Comparison of ENCODE assay signal across 8 cellular contexts in the genomic region with DNA sequence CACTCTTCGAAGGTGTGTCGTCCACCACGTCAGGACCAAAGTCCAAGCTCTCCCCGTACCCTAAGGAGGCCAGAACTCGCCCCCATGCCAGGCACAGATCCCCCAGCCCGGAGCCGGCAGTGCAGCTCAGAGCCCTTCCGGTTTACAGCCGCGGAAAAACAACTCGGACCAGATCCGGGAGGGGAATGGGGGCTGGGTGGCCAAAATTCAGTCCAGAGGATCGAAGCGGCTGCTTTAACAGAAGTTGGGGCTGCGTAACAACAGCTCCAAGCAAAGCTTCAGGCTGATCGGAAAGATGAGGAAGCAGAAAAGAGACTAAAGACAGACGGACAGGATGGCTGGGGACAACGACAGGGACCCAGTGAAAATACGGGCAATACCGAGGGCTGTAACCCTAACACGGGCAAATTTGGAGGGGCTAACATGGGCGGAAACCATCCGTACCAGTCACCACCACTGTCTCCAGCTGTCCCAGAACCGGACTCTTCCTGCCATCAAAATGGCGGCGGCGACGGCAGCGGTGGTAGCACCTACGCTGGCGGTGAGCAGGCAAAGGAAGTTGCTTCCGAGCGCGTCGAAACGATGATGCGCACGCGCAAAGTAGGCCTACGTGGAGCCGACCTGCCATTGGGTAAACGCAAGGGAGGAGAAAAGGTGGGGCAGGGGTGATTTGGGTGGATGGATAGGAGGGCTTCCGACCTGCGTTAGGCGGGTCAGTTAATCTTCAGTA. TPM values are rescaled to one million over a fixed set of nuclear protein-coding genes. Genes with fewer than 3 reads are reported as not detected.
DNase-seq lines count a peak whose midpoint lies in the region; FAIRE-seq and TF ChIP-seq lines count a peak whose summit lies in the region.

A gene (minus strand): TSS at position 556 of the 730 bp plus-strand sequence. CDS start 678 bp downstream, outside the sequence.

- peaks cover 24% of the 10 kb centered on the region for H3K27me3 ChIP-seq in neutrophil

- TF ChIP-seq CTCF in neutrophil (IDR thresholded peaks at IDR 0.05), result peak; percentile 20

- CTCF ChIA-PET in HEK293T (lab: Yijun Ruan, JAX), result interaction anchor here (0.9 kb wide), 1 partner anchor 15 kb away, joined by 3 read pairs; no protein-coding TSS in a partner anchor

- peaks cover 37 to 45% of the 10 kb centered on the region in 2 experiments for H3K4me1 ChIP-seq in neutrophil (ENCODE audit: control insufficient read depth in 1 of 2, insufficient read depth in 1 of 2, low read depth in 1 of 2, low read length in 1 of 2)

- POLR2A ChIA-PET in HEK293T (lab: Yijun Ruan, JAX), result interaction anchor here (0.7 to 1.2 kb wide), 4 partner anchors 10 to 1732 kb away, joined by 3 to 4 read pairs (median 4); a partner anchor contains a TSS

- H3K4me3 ChIP-seq in neutrophil (ENCODE audit: low read depth in 1 of 2, low read length in 1 of 2), result peak within 1 kb of the TSS; percentile 65 to 82

- H3K9me3 ChIP-seq in neutrophil, result no peaks in the 10 kb centered on the region

- DNase-seq in GF-D8 (lab: John Stamatoyannopoulos, UW), result peak; percentile 72
- DNase-seq in HEK293T (ENCODE audit: extremely low spot score), result peak; percentile 91
- DNase-seq in MV-4-11 (lab: John Stamatoyannopoulos, UW), result peak; percentile 88
- peak; percentile 96 for DNase-seq in SK-MEL-5 (ENCODE audit: low read depth, low spot score)
- DNase-seq in activated naive CD4-positive, alpha-beta T cell treated with Interleukin-2 at 50 U/mL for 16 hours, result peak; percentile 94
- peak; percentile 17 to 56 for DNase-seq in frontal cortex (ENCODE audit: low spot score in 2 of 2)
- DNase-seq in substantia nigra (lab: John Stamatoyannopoulos, UW), result peak; percentile 40 to 95 (median 85)

- peaks cover 18% of the 10 kb centered on the region for H3K36me3 ChIP-seq in neutrophil

- H3K27ac ChIP-seq in neutrophil (peak within 1 kb of the TSS; percentile 97), substantia nigra (ENCODE audit: low read depth, low read length, poor library complexity, severe bottlenecking) (peak within 1 kb of the TSS; percentile 86)

- no peak for FAIRE-seq in frontal cortex (lab: Jason Lieb, UNC)

- in situ Hi-C loops in SK-MEL-5 (cut with HindIII; ENCODE audit: low pct_unique_long_range_greater_than_20kb, low sequenced_read_pairs), result no loop called here

TF ChIP-seq in HEK293T, 16 proteins besides CTCF, POLR2A, EP300 and RAD21:
- TF ChIP-seq NFRKB (IDR thresholded peaks at IDR 0.05) (peak; percentile 67), L3MBTL2 (conservative IDR thresholded peaks at IDR 0.05) (peak; percentile 51; the same call in 1 of the 2 replicates), ARNT (IDR thresholded peaks at IDR 0.05) (no peak), ELF4 (IDR thresholded peaks at IDR 0.05) (peak; percentile 48)
TF ChIP-seq in HEK293T: peak in this region for 3.

RNA-seq across cellular contexts. Expression of the gene that starts here (rescaled TPM):
- 131 and 155 TPM in 2 replicates for total RNA-seq in SK-MEL-5 (2014; rRNA removed; shearing (Covaris generic))
- 68.5 and 70.2 TPM in 2 replicates for polyA plus RNA-seq in SK-MEL-5 (2015; cell fraction: cytosol; rRNA removed)
- 35.5 and 44.9 TPM in 2 replicates for polyA plus RNA-seq in SK-MEL-5 (2015; cell fraction: nucleus; rRNA removed)
- total RNA-seq in frontal cortex, result 147 TPM

Comparison
In these comparisons a context has a peak if more than half of its experiments do, and no peak if none do; other contexts are left out.
1. Peak in every context shown above with its lines: DNase-seq, H3K4me3 ChIP-seq and H3K27ac ChIP-seq.
2. DNase-seq: peak in every context shown above with its lines; median percentile 96 in SK-MEL-5; 94 in activated naive CD4-positive, alpha-beta T cell treated with Interleukin-2 at 50 U/mL for 16 hours; 91 in HEK293T; 88 in MV-4-11; 85 in substantia nigra; 72 in GF-D8; 36 in frontal cortex.